In genomic region chr18:8163287-8163959, GRCh38 we compare ENCODE assay signal across 22 cellular contexts.
"Had no signal": no experiment of that assay in that cellular context is flagged by ENCODE, and none has a peak within 500 bp of the region (broad histone marks: within the 10 kb centered on the region; RNA-seq: fewer than 3 reads in every experiment).

No MANE protein-coding gene starts in this region.

- H3K9me3 ChIP-seq: gastrocnemius medialis, psoas muscle, tibial nerve, upper lobe of right lung had no signal

- ATAC-seq: esophagus mucosa; left colon; sciatic nerve; stimulated activated memory B cell treated with anti-CD40 and anti-IgM and Interleukin-4, amounts not matched to agents 10 μg/mL and 1 μg/mL and 100 μg/mL, for 72 hours had no signal

- H3K27ac Mint-ChIP-seq: mesothelial cell of epicardium; stimulated activated memory B cell treated with anti-CD40 and anti-IgM and Interleukin-4, amounts not matched to agents 10 μg/mL and 1 μg/mL and 100 μg/mL, for 72 hours; stimulated activated naive CD8-positive, alpha-beta T cell treated with anti-CD3 and anti-CD28 coated beads, Interleukin-15, Interleukin-2, amounts not matched to agents 100 ng/mL and 50 ng/mL, for 24 hours had no signal

- H3K4me1 Mint-ChIP-seq: naive B cell; nephron; stimulated activated memory B cell treated with anti-CD40 and anti-IgM and Interleukin-4, amounts not matched to agents 10 μg/mL and 1 μg/mL and 100 μg/mL, for 72 hours had no signal

- H3K36me3 ChIP-seq: gastrocnemius medialis, upper lobe of right lung had no signal

- H3K4me1 ChIP-seq: parathyroid adenoma, psoas muscle, spleen, tibial nerve, upper lobe of right lung had no signal

- H3K4me3 Mint-ChIP-seq: mesothelial cell of epicardium; naive B cell; nephron; stimulated activated memory B cell treated with anti-CD40 and anti-IgM and Interleukin-4, amounts not matched to agents 10 μg/mL and 1 μg/mL and 100 μg/mL, for 72 hours; stimulated activated naive CD8-positive, alpha-beta T cell treated with anti-CD3 and anti-CD28 coated beads, Interleukin-15, Interleukin-2, amounts not matched to agents 100 ng/mL and 50 ng/mL, for 24 hours had no signal

- H3K4me3 ChIP-seq: dorsolateral prefrontal cortex, gastrocnemius medialis, psoas muscle, spleen, tibial nerve, upper lobe of right lung had no signal

- H3K27me3 ChIP-seq: dorsolateral prefrontal cortex, gastrocnemius medialis, spleen, tibial nerve, upper lobe of right lung had no signal

- FAIRE-seq: endometrium had no signal

- H3K36me3 Mint-ChIP-seq: naive B cell; stimulated activated memory B cell treated with anti-CD40 and anti-IgM and Interleukin-4, amounts not matched to agents 10 μg/mL and 1 μg/mL and 100 μg/mL, for 72 hours had no signal

- H3K9me3 Mint-ChIP-seq: naive B cell; nephron; stimulated activated memory B cell treated with anti-CD40 and anti-IgM and Interleukin-4, amounts not matched to agents 10 μg/mL and 1 μg/mL and 100 μg/mL, for 72 hours; stimulated activated naive CD8-positive, alpha-beta T cell treated with anti-CD3 and anti-CD28 coated beads, Interleukin-15, Interleukin-2, amounts not matched to agents 100 ng/mL and 50 ng/mL, for 24 hours had no signal

- H3K27ac ChIP-seq: parathyroid adenoma, psoas muscle, spleen, tibial nerve, upper lobe of right lung had no signal

- DNase-seq: central memory CD4-positive, alpha-beta T cell; cortex of kidney; dorsolateral prefrontal cortex; effector memory CD4-positive, alpha-beta T cell; naive B cell; psoas muscle; spleen; stimulated activated CD4-positive, alpha-beta T cell treated with anti-CD3 and anti-CD28 coated beads, Interleukin-15, amount 100 ng/mL, for 24 hours; stimulated activated CD4-positive, alpha-beta T cell treated with anti-CD3 and anti-CD28 coated beads, Interleukin-1b, Interleukin-23, amount 100 ng/mL, for 48 hours; stimulated activated CD4-positive, alpha-beta T cell treated with anti-CD3 and anti-CD28 coated beads, Interleukin-4, amount 100 ng/mL, for 24 hours; upper lobe of right lung had no signal

- H3K27me3 Mint-ChIP-seq: stimulated activated memory B cell treated with anti-CD40 and anti-IgM and Interleukin-4, amounts not matched to agents 10 μg/mL and 1 μg/mL and 100 μg/mL, for 72 hours; stimulated activated naive CD8-positive, alpha-beta T cell treated with anti-CD3 and anti-CD28 coated beads, Interleukin-15, Interleukin-2, amounts not matched to agents 100 ng/mL and 50 ng/mL, for 24 hours had no signal
